8 cellular contexts compared by ENCODE assay signal in the genomic region with DNA sequence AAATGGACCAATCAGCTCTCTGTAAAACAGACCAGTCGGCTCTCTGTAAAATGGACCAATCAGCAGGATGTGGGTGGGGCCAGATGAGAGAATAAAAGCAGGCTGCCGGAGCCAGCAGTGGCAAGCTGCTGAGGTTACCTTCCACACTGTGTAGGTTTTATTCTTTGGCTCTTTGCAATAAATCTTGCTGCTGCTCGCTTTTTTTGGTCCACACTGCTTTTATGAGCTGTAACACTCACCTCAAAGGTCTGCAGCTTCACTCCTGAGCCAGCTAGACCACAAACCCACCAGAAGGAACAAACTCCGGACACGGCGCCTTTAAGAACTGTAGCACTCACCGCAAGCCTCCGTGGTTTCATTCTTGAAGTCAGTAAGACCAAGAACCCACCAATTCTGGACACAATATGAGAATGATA.
DNase-seq lines count a peak whose midpoint lies in the region; ATAC-seq, FAIRE-seq and TF ChIP-seq lines count a peak whose summit lies in the region.
"Not testable (repeated sequence)": the region's sequence is repeated elsewhere in the genome, so short reads cannot be mapped to it uniquely, and the experiment has no call there.

No MANE protein-coding gene starts in this region.

- H3K9me3 ChIP-seq in skeletal muscle satellite cell (replicated peaks; ENCODE audit: low read length); testis: not testable (repeated sequence)

- H3K4me3 ChIP-seq in skeletal muscle satellite cell (ENCODE audit: low read length); testis: not testable (repeated sequence)

- not testable (repeated sequence) for DNase-seq in GM12892 (ENCODE audit: insufficient read length)
- DNase-seq in T-cell (peak in 28 of 34 experiments; percentile 8 to 73 (median 41)), testis (peak; percentile 62)
- peak; percentile 65 for DNase-seq in activated CD8-positive, alpha-beta memory T cell treated with anti-CD3 and anti-CD28 coated beads, Interleukin-2, amount 50 U/mL, for 48 hours
- peak; percentile 52 for DNase-seq in activated naive CD8-positive, alpha-beta T cell treated with anti-CD3 and anti-CD28 coated beads, Interleukin-2, amount 50 U/mL, for 24 hours

- POLR2A ChIA-PET in T-cell (lab: Charles Lee), result interaction anchor here (0.5 to 1.1 kb wide), 3 partner anchors 10 to 85 kb away, joined by 3 to 4 read pairs (median 3); a partner anchor contains a TSS

- H3K4me3 Mint-ChIP-seq in T-cell, result peak overlapping the region; percentile 81 to 84 (median 82)
- peak overlapping the region; percentile 71 for H3K4me3 Mint-ChIP-seq in activated naive CD8-positive, alpha-beta T cell treated with anti-CD3 and anti-CD28 coated beads, Interleukin-2, amount 50 U/mL, for 24 hours

- H3K36me3 Mint-ChIP-seq in T-cell; activated naive CD8-positive, alpha-beta T cell treated with anti-CD3 and anti-CD28 coated beads, Interleukin-2, amount 50 U/mL, for 24 hours (ENCODE audit: low read depth): not testable (repeated sequence)

- TF ChIP-seq CTCF in testis (IDR thresholded peaks at IDR 0.05), result not testable (repeated sequence)

- H3K27me3 ChIP-seq in skeletal muscle satellite cell (ENCODE audit: control insufficient read depth, insufficient read depth, low read length); testis: not testable (repeated sequence)

- not testable (repeated sequence) for H3K36me3 ChIP-seq in skeletal muscle satellite cell (ENCODE audit: insufficient read depth, low read length); testis (ENCODE audit: low read depth, missing control alignments)

- WGBS in testis, 2 donors, result 39 to 66% methylated on average over 8 of the region's 8 CpGs

- ATAC-seq in GM19452 (IDR thresholded peaks at IDR 0.05; ENCODE audit: unreplicated experiment) (peak; percentile 41), HG03354 (IDR thresholded peaks at IDR 0.05; ENCODE audit: poor library complexity, severe bottlenecking, unreplicated experiment) (peak; percentile 49), T-cell (replicated peaks in 1 of 4) (peak; percentile 31 to 75 (median 58))
- ATAC-seq in activated naive CD8-positive, alpha-beta T cell treated with anti-CD3 and anti-CD28 coated beads, Interleukin-2, amount 50 U/mL, for 24 hours, result peak; percentile 67

- H3K27me3 Mint-ChIP-seq in T-cell; activated naive CD8-positive, alpha-beta T cell treated with anti-CD3 and anti-CD28 coated beads, Interleukin-2, amount 50 U/mL, for 24 hours: not testable (repeated sequence)

- TF ChIP-seq POLR2A in GM12892 (IDR thresholded peaks at IDR 0.05; ENCODE audit: low read depth, low read length) (peak; percentile 72), testis (IDR thresholded peaks at IDR 0.05) (peak; percentile 23)

- H3K27ac ChIP-seq in testis, result not testable (repeated sequence)

- peak; percentile 99 for FAIRE-seq in GM12892 (lab: Jason Lieb, UNC)

- CTCF ChIA-PET in T-cell (lab: Charles Lee), result interaction anchor here in 1 of 2 donors (0.7 to 1.7 kb wide), 2 partner anchors 37 to 189 kb away, joined by 3 to 6 read pairs; no protein-coding TSS in a partner anchor

- H3K9me3 Mint-ChIP-seq in T-cell; activated naive CD8-positive, alpha-beta T cell treated with anti-CD3 and anti-CD28 coated beads, Interleukin-2, amount 50 U/mL, for 24 hours: not testable (repeated sequence)

- peak overlapping the region; percentile 43 for H3K4me2 ChIP-seq in skeletal muscle satellite cell (ENCODE audit: low read length)

- H3K4me1 ChIP-seq in skeletal muscle satellite cell (ENCODE audit: control insufficient read depth, insufficient read depth, low read length); testis: not testable (repeated sequence)

- peak overlapping the region; percentile 83 to 91 for H3K27ac Mint-ChIP-seq in T-cell
- H3K27ac Mint-ChIP-seq in activated naive CD8-positive, alpha-beta T cell treated with anti-CD3 and anti-CD28 coated beads, Interleukin-2, amount 50 U/mL, for 24 hours, result peak overlapping the region; percentile 60

- H3K4me1 Mint-ChIP-seq in T-cell, result peaks cover 41 to 47% (median 41%) of the 10 kb centered on the region in 3 donors
- H3K4me1 Mint-ChIP-seq in activated naive CD8-positive, alpha-beta T cell treated with anti-CD3 and anti-CD28 coated beads, Interleukin-2, amount 50 U/mL, for 24 hours, result peaks cover 48% of the 10 kb centered on the region

- intact Hi-C loops in testis (cut with DNase I; ENCODE audit: low total_unique reads), result not testable (repeated sequence)

- H3K9ac ChIP-seq in skeletal muscle satellite cell (ENCODE audit: low read depth, low read length), result not testable (repeated sequence)
